ENCODE assay signal across 1 cellular context in the genomic region with DNA sequence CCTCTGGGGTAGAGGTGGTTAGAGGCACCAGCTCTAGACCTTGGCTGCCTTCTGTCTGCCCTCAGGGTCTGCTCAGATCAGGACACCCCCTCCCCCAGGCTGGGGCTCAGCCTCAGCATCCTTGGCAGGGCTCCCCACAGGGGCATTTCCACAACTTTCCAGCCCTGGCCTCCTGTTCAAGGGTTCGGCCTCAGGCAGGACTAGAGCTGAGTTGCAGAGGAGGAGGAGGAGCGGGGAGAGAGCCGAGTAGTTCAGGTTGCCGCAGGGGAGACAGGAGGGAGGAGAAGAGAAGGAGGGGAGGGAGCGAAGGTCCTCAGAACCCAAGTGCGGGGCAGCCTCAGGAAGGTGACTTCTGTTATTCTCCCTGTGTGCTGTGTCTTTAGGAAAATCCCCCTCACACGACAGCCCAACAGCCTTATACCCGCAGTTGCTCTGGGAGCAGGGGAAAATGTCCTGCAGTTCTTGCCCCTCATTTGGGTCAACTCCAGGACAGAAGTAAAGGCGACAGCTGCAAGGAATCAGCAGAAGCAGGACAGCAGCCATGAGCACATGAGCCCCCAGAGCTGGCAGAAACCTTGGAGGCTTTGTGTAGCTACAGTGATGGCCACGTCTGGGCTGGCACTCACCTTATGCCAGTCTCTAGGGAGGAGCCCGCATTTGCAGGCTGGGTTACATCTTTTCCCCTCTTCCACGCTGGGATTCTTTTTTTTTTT.
TF ChIP-seq lines count a peak whose summit lies in the region.

No MANE protein-coding gene starts in this region.

TF ChIP-seq in H1, 55 proteins besides CTCF, POLR2A, EP300 and RAD21:
- TF ChIP-seq KDM5A (IDR thresholded peaks at IDR 0.05; ENCODE audit: low read length): no peak
- no peak for TF ChIP-seq SRF (IDR thresholded peaks at IDR 0.05; ENCODE audit: low read depth, low read length)
- TF ChIP-seq BCL11A (IDR thresholded peaks at IDR 0.05; ENCODE audit: low read depth in 2 of 2, low read length in 2 of 2): no peak
- TF ChIP-seq SUZ12 (IDR thresholded peaks at IDR 0.05; ENCODE audit: low read length): no peak
- TF ChIP-seq SIRT6 (IDR thresholded peaks at IDR 0.05; ENCODE audit: low read length): no peak
- TF ChIP-seq JUND (IDR thresholded peaks at IDR 0.05; ENCODE audit: low read length): no peak
- TF ChIP-seq EGR1 (IDR thresholded peaks at IDR 0.05; ENCODE audit: borderline replicate concordance, low read depth, low read length): no peak
- no peak for TF ChIP-seq POLR2AphosphoS5 (IDR thresholded peaks at IDR 0.05; ENCODE audit: low read depth, low read length)
- TF ChIP-seq SAP30 (IDR thresholded peaks at IDR 0.05; ENCODE audit: insufficient read depth, insufficient replicate concordance, low read length): no peak
- no peak for TF ChIP-seq BACH1 (IDR thresholded peaks at IDR 0.05; ENCODE audit: low read length)
- TF ChIP-seq TBP (IDR thresholded peaks at IDR 0.05; ENCODE audit: low read depth, low read length): no peak
- TF ChIP-seq RXRA (IDR thresholded peaks at IDR 0.05; ENCODE audit: insufficient read depth, low read depth, low read length): no peak
- no peak for TF ChIP-seq CHD1 (IDR thresholded peaks at IDR 0.05; ENCODE audit: low read depth, low read length)
- no peak for TF ChIP-seq CEBPB (IDR thresholded peaks at IDR 0.05; ENCODE audit: low read depth, low read length)
- TF ChIP-seq HDAC6 (IDR thresholded peaks at IDR 0.05; ENCODE audit: low read depth, low read length): no peak
- no peak for TF ChIP-seq JUN (IDR thresholded peaks at IDR 0.05; ENCODE audit: low read depth, low read length)
- TF ChIP-seq, protein P1, sequence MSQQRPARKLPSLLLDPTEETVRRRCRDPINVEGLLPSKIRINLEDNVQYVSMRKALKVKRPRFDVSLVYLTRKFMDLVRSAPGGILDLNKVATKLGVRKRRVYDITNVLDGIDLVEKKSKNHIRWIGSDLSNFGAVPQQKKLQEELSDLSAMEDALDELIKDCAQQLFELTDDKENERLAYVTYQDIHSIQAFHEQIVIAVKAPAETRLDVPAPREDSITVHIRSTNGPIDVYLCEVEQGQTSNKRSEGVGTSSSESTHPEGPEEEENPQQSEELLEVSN (IDR thresholded peaks at IDR 0.05): no peak
TF ChIP-seq in H1: peak in this region for 0.
